Comparison of ENCODE assay signal across 1 cellular context in genomic region chr22:45504703-45505341, GRCh38.
A peak's percentile ranks its signal among the peaks of the same experiment; 100 is the strongest.
TF ChIP-seq lines count a peak whose summit lies in the region.

No MANE protein-coding gene starts in this region.

TF ChIP-seq in H1, 55 proteins besides CTCF, POLR2A, EP300 and RAD21:
- TF ChIP-seq TAF1 (IDR thresholded peaks at IDR 0.05; ENCODE audit: low read depth, low read length) = peak; percentile 61; the same call in 1 of the 2 replicates
- TF ChIP-seq TBP (IDR thresholded peaks at IDR 0.05; ENCODE audit: low read depth, low read length) = peak; percentile 23; the same call in 1 of the 2 replicates
- TF ChIP-seq HDAC6 (IDR thresholded peaks at IDR 0.05; ENCODE audit: low read depth, low read length) = no peak
